19 cellular contexts compared by ENCODE assay signal in genomic region chr2:185811580-185811979, GRCh38.
"Had no signal": no experiment of that assay in that cellular context is flagged by ENCODE, and none has a peak within 500 bp of the region (broad histone marks: within the 10 kb centered on the region; RNA-seq: fewer than 3 reads in every experiment).

No MANE protein-coding gene starts in this region.

- H3K4me3 Mint-ChIP-seq: dendritic cell treated with granulocyte-macrophage colony-stimulating factor and Interleukin-4, amounts not matched to agents 40 ng/mL and 50 ng/mL, for 4 days; naive thymus-derived CD4-positive, alpha-beta T cell; nephron progenitor cell; stimulated activated naive B cell treated with anti-CD40 and anti-IgM and Interleukin-4, amounts not matched to agents 10 μg/mL and 1 μg/mL and 100 μg/mL, for 72 hours; stimulated activated naive CD8-positive, alpha-beta T cell treated with anti-CD3 and anti-CD28 coated beads, Interleukin-15, amount 100 ng/mL, for 72 hours had no signal

- H3K4me2 ChIP-seq: hepatocyte had no signal

- H2AFZ ChIP-seq: hepatocyte had no signal

- H3K27me3 ChIP-seq: foreskin keratinocyte, hepatocyte, sigmoid colon, transverse colon had no signal

- DNase-seq: cerebellar nuclear complex; erythroblast; foreskin keratinocyte; left colon; naive thymus-derived CD4-positive, alpha-beta T cell; nephron progenitor cell; sigmoid colon; stimulated activated CD4-positive, alpha-beta T cell treated with anti-CD3 and anti-CD28 coated beads, Interleukin-2, amount 100 ng/mL, for 24 hours; stimulated activated CD4-positive, alpha-beta T cell treated with anti-CD3 and anti-CD28 coated beads, Interleukin-4, amount 100 ng/mL, for 4 hours; stimulated activated naive B cell treated with anti-CD40 and anti-IgM and Interleukin-4, amounts not matched to agents 10 μg/mL and 1 μg/mL and 100 μg/mL, for 72 hours; stimulated activated naive CD8-positive, alpha-beta T cell treated with anti-CD3 and anti-CD28 coated beads, Interleukin-15, amount 100 ng/mL, for 72 hours; substantia nigra; transverse colon had no signal

- FAIRE-seq: colon, endothelial cell of umbilical vein had no signal

- H3K27me3 Mint-ChIP-seq: dendritic cell treated with granulocyte-macrophage colony-stimulating factor and Interleukin-4, amounts not matched to agents 40 ng/mL and 50 ng/mL, for 4 days; naive thymus-derived CD4-positive, alpha-beta T cell; stimulated activated naive B cell treated with anti-CD40 and anti-IgM and Interleukin-4, amounts not matched to agents 10 μg/mL and 1 μg/mL and 100 μg/mL, for 72 hours; stimulated activated naive CD8-positive, alpha-beta T cell treated with anti-CD3 and anti-CD28 coated beads, Interleukin-15, amount 100 ng/mL, for 72 hours had no signal

- H3K4me1 ChIP-seq: foreskin keratinocyte, sigmoid colon, transverse colon had no signal

- H3K4me1 Mint-ChIP-seq: nephron progenitor cell; stimulated activated naive B cell treated with anti-CD40 and anti-IgM and Interleukin-4, amounts not matched to agents 10 μg/mL and 1 μg/mL and 100 μg/mL, for 72 hours; stimulated activated naive CD8-positive, alpha-beta T cell treated with anti-CD3 and anti-CD28 coated beads, Interleukin-15, amount 100 ng/mL, for 72 hours had no signal

- ATAC-seq: foreskin keratinocyte; left colon; naive thymus-derived CD4-positive, alpha-beta T cell; stimulated activated naive B cell treated with anti-CD40 and anti-IgM and Interleukin-4, amounts not matched to agents 10 μg/mL and 1 μg/mL and 100 μg/mL, for 72 hours; stimulated activated naive CD8-positive, alpha-beta T cell treated with anti-CD3 and anti-CD28 coated beads, Interleukin-15, amount 100 ng/mL, for 72 hours had no signal

- H3K4me3 ChIP-seq: hepatocyte, sigmoid colon, skin epidermis, thoracic aorta, transverse colon had no signal

- H3K79me2 ChIP-seq: hepatocyte had no signal

- H3K36me3 ChIP-seq: sigmoid colon, thoracic aorta, transverse colon had no signal

- H3K9me3 ChIP-seq: thoracic aorta had no signal

- H3K27ac ChIP-seq: foreskin keratinocyte, hepatocyte, sigmoid colon, skin epidermis, thoracic aorta, transverse colon had no signal

- H3K27ac Mint-ChIP-seq: dendritic cell treated with granulocyte-macrophage colony-stimulating factor and Interleukin-4, amounts not matched to agents 40 ng/mL and 50 ng/mL, for 4 days; naive thymus-derived CD4-positive, alpha-beta T cell; nephron progenitor cell; stimulated activated naive B cell treated with anti-CD40 and anti-IgM and Interleukin-4, amounts not matched to agents 10 μg/mL and 1 μg/mL and 100 μg/mL, for 72 hours; stimulated activated naive CD8-positive, alpha-beta T cell treated with anti-CD3 and anti-CD28 coated beads, Interleukin-15, amount 100 ng/mL, for 72 hours had no signal
